ENCODE assay signal across 13 cellular contexts in the genomic region with DNA sequence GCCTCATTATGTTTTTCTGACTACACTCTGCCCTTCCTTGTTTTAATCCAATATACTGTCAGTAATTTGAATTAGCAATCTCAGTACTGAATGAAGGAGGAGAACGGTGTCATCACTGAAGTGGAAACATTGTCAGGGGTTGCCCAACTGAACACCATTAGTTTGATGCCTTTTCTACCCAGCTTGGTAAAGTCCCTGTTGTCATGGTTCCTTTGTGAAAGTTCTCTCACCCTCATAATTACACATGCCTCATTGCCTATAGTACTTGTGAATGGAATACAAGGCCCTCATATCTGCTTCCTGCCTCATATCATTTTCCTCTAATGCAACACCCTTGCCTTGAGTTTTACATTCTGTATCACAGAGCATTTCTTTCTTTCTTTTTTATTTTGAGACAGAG.
DNase-seq lines count a peak whose midpoint lies in the region; ATAC-seq and TF ChIP-seq lines count a peak whose summit lies in the region.
"Had no signal": no experiment of that assay in that cellular context is flagged by ENCODE, and none has a peak within 500 bp of the region (broad histone marks: within the 10 kb centered on the region; RNA-seq: fewer than 3 reads in every experiment).

No MANE protein-coding gene starts in this region.

- no peaks in the 10 kb centered on the region for H3K27me3 Mint-ChIP-seq in glutamatergic neuron (ENCODE audit: unreplicated experiment)

- no peaks in the 10 kb centered on the region for H3K4me1 Mint-ChIP-seq in glutamatergic neuron (ENCODE audit: low read depth, unreplicated experiment)

- no peak overlapping the region for H3K4me3 Mint-ChIP-seq in glutamatergic neuron (ENCODE audit: unreplicated experiment)

- H3K27ac ChIP-seq in esophagus muscularis mucosa (replicated peaks in 1 of 4): no peak overlapping the region
- H3K27ac ChIP-seq: BLaER1 treated with 17β-estradiol and CSF1 and Interleukin-3, amounts not matched to agents 10 nM and 100 nM; RWPE1 had no signal

- TF ChIP-seq EP300 in esophagus muscularis mucosa (IDR thresholded peaks at IDR 0.05): no peak

- H3K4me3 ChIP-seq in esophagus muscularis mucosa: no peak overlapping the region
- H3K4me3 ChIP-seq: BLaER1 treated with 17β-estradiol and CSF1 and Interleukin-3, amounts not matched to agents 10 nM and 100 nM had no signal

- TF ChIP-seq POLR2A in esophagus muscularis mucosa (IDR thresholded peaks at IDR 0.05; ENCODE audit: low read depth): no peak

- no peaks in the 10 kb centered on the region for H3K4me1 ChIP-seq in esophagus muscularis mucosa
- H3K4me1 ChIP-seq: BLaER1 treated with 17β-estradiol and CSF1 and Interleukin-3, amounts not matched to agents 10 nM and 100 nM had no signal

- no peaks in the 10 kb centered on the region for H3K36me3 Mint-ChIP-seq in glutamatergic neuron (ENCODE audit: unreplicated experiment)

- no peaks in the 10 kb centered on the region for H3K9me3 ChIP-seq in esophagus muscularis mucosa
- H3K9me3 ChIP-seq: BLaER1 treated with 17β-estradiol and CSF1 and Interleukin-3, amounts not matched to agents 10 nM and 100 nM had no signal

- H3K36me3 ChIP-seq in esophagus muscularis mucosa: no peaks in the 10 kb centered on the region
- H3K36me3 ChIP-seq: BLaER1 treated with 17β-estradiol and CSF1 and Interleukin-3, amounts not matched to agents 10 nM and 100 nM had no signal

- no peak for DNase-seq in glutamatergic neuron
- DNase-seq in esophagus muscularis mucosa (ENCODE audit: extremely low spot score): no peak
- no peak for DNase-seq in NCI-H510A treated with DMSO at 0.1 percent for 48 hours (lab: John Stamatoyannopoulos, UW)
- DNase-seq: stimulated activated CD4-positive, alpha-beta T cell treated with anti-CD3 and anti-CD28 coated beads, Interleukin-15, amount 100 ng/mL, for 24 hours; stimulated activated naive CD4-positive, alpha-beta T cell had no signal

- intact Hi-C loops in esophagus muscularis mucosa (cut with DNase I): no loop called here

- no peak overlapping the region for H3K27ac Mint-ChIP-seq in glutamatergic neuron (ENCODE audit: unreplicated experiment)

- WGBS in esophagus muscularis mucosa: 100% methylated on average over 1 of the region's 1 CpG

- H3K27me3 ChIP-seq in esophagus muscularis mucosa: no peaks in the 10 kb centered on the region

- no peaks in the 10 kb centered on the region for H3K9me3 Mint-ChIP-seq in glutamatergic neuron (ENCODE audit: unreplicated experiment)

- ATAC-seq in GM18498 (IDR thresholded peaks at IDR 0.05; ENCODE audit: unreplicated experiment) (peak; percentile 96), GM19328 (IDR thresholded peaks at IDR 0.05; ENCODE audit: unreplicated experiment) (peak; percentile 69), HG02678 (IDR thresholded peaks at IDR 0.05; ENCODE audit: unreplicated experiment) (peak; percentile 90), HG03520 (IDR thresholded peaks at IDR 0.05; ENCODE audit: unreplicated experiment) (peak; percentile 89), HG03039 (IDR thresholded peaks at IDR 0.05; ENCODE audit: unreplicated experiment) (no peak)
- ATAC-seq: HCT116 had no signal

- TF ChIP-seq CTCF in glutamatergic neuron (IDR thresholded peaks at IDR 0.05; ENCODE audit: partially characterized antibody, unreplicated experiment) (no peak), esophagus muscularis mucosa (IDR thresholded peaks at IDR 0.05) (no peak)
